ENCODE assay signal across 12 cellular contexts in genomic region chr2:100780203-100781008, GRCh38. TPM values are rescaled to one million over a fixed set of nuclear protein-coding genes. Genes with fewer than 3 reads are reported as not detected.
DNase-seq lines count a peak whose midpoint lies in the region; ATAC-seq and TF ChIP-seq lines count a peak whose summit lies in the region.
"Had no signal": no experiment of that assay in that cellular context is flagged by ENCODE, and none has a peak within 500 bp of the region (broad histone marks: within the 10 kb centered on the region; RNA-seq: fewer than 3 reads in every experiment).

No MANE protein-coding gene starts in this region.

- no peaks in the 10 kb centered on the region for H3K36me3 ChIP-seq in hepatocyte (replicated peaks; ENCODE audit: insufficient read depth, low read depth)
- no peaks in the 10 kb centered on the region for H3K36me3 ChIP-seq in tibial nerve

- H3K9me3 ChIP-seq in hepatocyte (ENCODE audit: low read depth) (no peaks in the 10 kb centered on the region), tibial nerve (no peaks in the 10 kb centered on the region)

- H4K20me1 ChIP-seq in hepatocyte (ENCODE audit: insufficient read depth, poor library complexity, severe bottlenecking) = no peaks in the 10 kb centered on the region

- H2AFZ ChIP-seq in hepatocyte = no peak overlapping the region

- no peak for TF ChIP-seq POLR2A in tibial nerve (IDR thresholded peaks at IDR 0.05)
- no peak for TF ChIP-seq POLR2A in GM18505 (IDR thresholded peaks at IDR 0.05; ENCODE audit: borderline replicate concordance, extremely low read depth, insufficient read depth, insufficient read length)

- H3K79me2 ChIP-seq in hepatocyte = no peaks in the 10 kb centered on the region

- no peak for ATAC-seq in HG02840 (IDR thresholded peaks at IDR 0.05; ENCODE audit: low FRiP score, unreplicated experiment)
- no peak for ATAC-seq in GM18505 (IDR thresholded peaks at IDR 0.05; ENCODE audit: unreplicated experiment)

- H3K4me3 ChIP-seq in hepatocyte (no peak overlapping the region), tibial nerve (no peak overlapping the region)
- H3K4me3 ChIP-seq: dorsolateral prefrontal cortex, skin epidermis had no signal

- H3K9me2 ChIP-seq in hepatocyte (replicated peaks; ENCODE audit: insufficient read depth) = no peaks in the 10 kb centered on the region

- DNase-seq in Kasumi-1 (lab: John Stamatoyannopoulos, UW) (peak; percentile 62 to 67), UCSD-AML1 (lab: John Stamatoyannopoulos, UW; ENCODE audit: unreplicated experiment) (peak; percentile 15), hepatocyte (ENCODE audit: low spot score) (peak; percentile 62), tibial nerve (ENCODE audit: low spot score in 2 of 2) (peak in 1 of 2 donors; percentile 35), activated gamma-delta T cell treated with Interleukin-2 at 50 U/mL for 16 hours (no peak), activated T-cell treated with anti-CD3 and anti-CD28 coated beads for 4 hours (no peak)
- DNase-seq: dorsolateral prefrontal cortex, GDM1, NCI-H1105 treated with DMSO at 0.1 percent for 48 hours had no signal

- H3K27me3 ChIP-seq in hepatocyte (no peaks in the 10 kb centered on the region), tibial nerve (no peaks in the 10 kb centered on the region)
- H3K27me3 ChIP-seq: dorsolateral prefrontal cortex had no signal

- 58% methylated on average over 8 of the region's 8 CpGs for WGBS in hepatocyte (ENCODE audit: low lambda C conversion rate, missing lambda C conversion rate)
- WGBS in tibial nerve, 2 donors = 47 to 49% methylated on average over 8 of the region's 8 CpGs

- peak overlapping the region; percentile 29 for H3K4me2 ChIP-seq in hepatocyte

- no peak for TF ChIP-seq CTCF in hepatocyte (IDR thresholded peaks at IDR 0.05; ENCODE audit: poor library complexity)
- TF ChIP-seq CTCF in tibial nerve (IDR thresholded peaks at IDR 0.05) = no peak

- H3K27ac ChIP-seq in hepatocyte (peak overlapping the region; percentile 95), tibial nerve (peak overlapping the region in 1 of 4 donors; percentile 15)

- H3K4me1 ChIP-seq in hepatocyte (ENCODE audit: insufficient read depth) (peaks cover 16% of the 10 kb centered on the region), tibial nerve (no peaks in the 10 kb centered on the region)

- peak; percentile 32 to 60 for TF ChIP-seq EP300 in tibial nerve (IDR thresholded peaks at IDR 0.05)

RNA-seq across cellular contexts. Expression of gene NPAS2, which starts 39.5 kb away (rescaled TPM):
- total RNA-seq in hepatocyte (7.7 and 8.3 TPM in 2 replicates), tibial nerve (10 to 100 TPM in 2 of 4 donors, 1 to 10 TPM in 2; 7.7 to 83.2 (median 15.1) TPM)
- polyA plus RNA-seq in hepatocyte = 14.7 and 16.8 TPM in 2 replicates

Comparison
In these comparisons a context has a peak if more than half of its experiments do, and no peak if none do; other contexts are left out.
1. DNase-seq: peak in Kasumi-1 (2 of 2), UCSD-AML1 (single experiment) and hepatocyte (single experiment); none in activated gamma-delta T cell treated with Interleukin-2 at 50 U/mL for 16 hours (single experiment) and activated T-cell treated with anti-CD3 and anti-CD28 coated beads for 4 hours (single experiment).